ENCODE assay signal across 9 cellular contexts in the genomic region with DNA sequence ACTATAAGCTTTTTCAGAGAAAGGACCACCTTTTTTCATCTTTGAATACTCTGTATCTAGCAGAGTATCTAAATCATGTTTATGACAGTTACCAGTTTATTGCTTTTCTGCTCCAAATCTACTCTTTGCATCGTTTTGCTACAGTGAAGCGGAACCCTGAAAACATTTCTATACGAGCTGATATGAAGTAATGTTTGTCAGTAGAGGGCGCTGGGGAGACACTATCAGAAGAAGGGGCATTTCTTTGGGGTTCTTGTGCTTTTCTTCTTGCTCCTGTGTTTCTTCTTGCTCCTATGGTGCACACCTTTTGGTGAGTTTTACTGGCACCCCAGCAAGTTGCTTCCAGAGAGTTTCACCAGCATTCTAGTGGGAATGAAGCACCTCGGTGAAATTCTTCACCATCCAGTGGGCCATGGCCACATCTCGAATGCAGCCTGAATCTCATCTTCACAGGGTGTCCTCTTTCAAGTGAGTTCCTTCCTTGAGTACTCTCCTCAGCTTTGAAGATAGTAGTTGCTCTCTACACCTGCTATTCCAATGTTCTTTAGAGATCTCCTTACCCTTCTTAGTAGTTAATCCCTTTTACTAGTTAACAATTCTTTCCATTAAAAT.
DNase-seq lines count a peak whose midpoint lies in the region; ATAC-seq lines count a peak whose summit lies in the region.
"Had no signal": no experiment of that assay in that cellular context is flagged by ENCODE, and none has a peak within 500 bp of the region (broad histone marks: within the 10 kb centered on the region; RNA-seq: fewer than 3 reads in every experiment).

No MANE protein-coding gene starts in this region.

- peak; percentile 0 for DNase-seq in NCI-H1105 treated with DMSO at 0.1 percent for 48 hours (lab: John Stamatoyannopoulos, UW)
- no peak for DNase-seq in NCI-H1105 (lab: John Stamatoyannopoulos, UW)
- DNase-seq in HAP-1 (ENCODE audit: low spot score in 2 of 2): peak; percentile 10 to 48
- DNase-seq in SKM-1 treated with dmso at 0.1 percent for 144 hours (lab: John Stamatoyannopoulos, UW; ENCODE audit: unreplicated experiment): peak; percentile 60
- peak; percentile 39 for DNase-seq in glomerular visceral epithelial cell (ENCODE audit: extremely low spot score)
- DNase-seq in 8988T: no peak
- DNase-seq in activated CD4-positive, CD25-positive, alpha-beta regulatory T cell treated with anti-CD3 and anti-CD28 coated beads, Interleukin-2, amount 50 U/mL, for 72 hours: no peak

- in situ Hi-C loops in HAP-1 (cut with MboI; ENCODE audit: low sequenced_read_pairs): no loop called here

- H3K4me1 ChIP-seq in HAP-1: no peaks in the 10 kb centered on the region
- H3K4me1 ChIP-seq: BLaER1 had no signal

- H3K27me3 ChIP-seq in HAP-1 (ENCODE audit: low read depth): peaks cover 5% of the 10 kb centered on the region
- H3K27me3 ChIP-seq: BLaER1 had no signal

- no peak overlapping the region for H3K4me3 ChIP-seq in HAP-1
- H3K4me3 ChIP-seq: BLaER1 had no signal

- ATAC-seq in GM21515 (IDR thresholded peaks at IDR 0.05; ENCODE audit: unreplicated experiment): no peak

- H3K36me3 ChIP-seq in HAP-1 (replicated peaks): no peaks in the 10 kb centered on the region
- H3K36me3 ChIP-seq: BLaER1 had no signal

- no peaks in the 10 kb centered on the region for H3K9me3 ChIP-seq in HAP-1
- H3K9me3 ChIP-seq: BLaER1 had no signal

Comparison
In these comparisons a context has a peak if more than half of its experiments do, and no peak if none do; other contexts are left out.
1. DNase-seq: peak in NCI-H1105 treated with DMSO at 0.1 percent for 48 hours (single experiment), HAP-1 (2 of 2), SKM-1 treated with dmso at 0.1 percent for 144 hours (single experiment) and glomerular visceral epithelial cell (single experiment); none in NCI-H1105 (single experiment), 8988T (single experiment) and activated CD4-positive, CD25-positive, alpha-beta regulatory T cell treated with anti-CD3 and anti-CD28 coated beads, Interleukin-2, amount 50 U/mL, for 72 hours (single experiment).